Comparison of ENCODE assay signal across 8 cellular contexts in genomic region chr16:70428178-70428998, GRCh38. TPM values are rescaled to one million over a fixed set of nuclear protein-coding genes. Genes with fewer than 3 reads are reported as not detected.
A peak's percentile ranks its signal among the peaks of the same experiment; 100 is the strongest.
DNase-seq lines count a peak whose midpoint lies in the region; ATAC-seq and TF ChIP-seq lines count a peak whose summit lies in the region.

No MANE protein-coding gene starts in this region.

- H3K36me3 ChIP-seq in muscle layer of duodenum (ENCODE audit: control insufficient read depth in 1 of 2, insufficient read depth in 2 of 2, low read length in 2 of 2) (peaks cover 3 to 4% of the 10 kb centered on the region in 2 donors), testis (ENCODE audit: low read depth, missing control alignments) (no peaks in the 10 kb centered on the region)

- H3K4me1 ChIP-seq in muscle layer of duodenum (ENCODE audit: control insufficient read depth in 1 of 2, insufficient read depth in 2 of 2, low read length in 2 of 2) (peaks cover 38 to 54% of the 10 kb centered on the region in 2 donors), testis (peaks cover 55% of the 10 kb centered on the region)

- H3K27me3 Mint-ChIP-seq in activated CD4-positive, alpha-beta memory T cell treated with anti-CD3 and anti-CD28 coated beads for 36 hours, result no peaks in the 10 kb centered on the region

- peak overlapping the region; percentile 85 for H3K27ac ChIP-seq in muscle layer of duodenum (ENCODE audit: low read length)
- peak overlapping the region; percentile 73 for H3K27ac ChIP-seq in testis

- DNase-seq in CMK (ENCODE audit: low read depth), result peak; percentile 99
- DNase-seq in NCI-H2196 (lab: John Stamatoyannopoulos, UW; ENCODE audit: unreplicated experiment), result peak; percentile 83
- DNase-seq in activated CD4-positive, alpha-beta memory T cell treated with anti-CD3 and anti-CD28 coated beads for 36 hours, result peak; percentile 88
- DNase-seq in testis, result peak; percentile 97
- no peak for DNase-seq in T-helper 9 cell

- H3K9me3 ChIP-seq in muscle layer of duodenum (ENCODE audit: control insufficient read depth in 1 of 2, low read length in 2 of 2) (no peaks in the 10 kb centered on the region), testis (no peaks in the 10 kb centered on the region)

- H3K27ac Mint-ChIP-seq in activated CD4-positive, alpha-beta memory T cell treated with anti-CD3 and anti-CD28 coated beads for 36 hours, result peak overlapping the region; percentile 75

- H3K4me3 ChIP-seq in muscle layer of duodenum (ENCODE audit: low read depth in 1 of 2, low read length in 2 of 2) (peak overlapping the region; percentile 2 to 19), testis (no peak overlapping the region)

- no peaks in the 10 kb centered on the region for H3K27me3 ChIP-seq in muscle layer of duodenum (ENCODE audit: low read depth, low read length)
- no peaks in the 10 kb centered on the region for H3K27me3 ChIP-seq in testis

- POLR2A ChIA-PET in activated CD4-positive, alpha-beta memory T cell treated with anti-CD3 and anti-CD28 coated beads for 36 hours (lab: Charles Lee), result interaction anchor here (0.7 to 1.1 kb wide), 2 partner anchors 10 to 12 kb away, joined by 3 read pairs; partner anchors contain the start of gene ST3GAL2

- 24 to 30% methylated on average over 8 to 9 of the region's 9 CpGs for WGBS in testis, 2 donors

- TF ChIP-seq POLR2A in testis (IDR thresholded peaks at IDR 0.05), result no peak

- H3K36me3 Mint-ChIP-seq in activated CD4-positive, alpha-beta memory T cell treated with anti-CD3 and anti-CD28 coated beads for 36 hours, result peaks cover 2% of the 10 kb centered on the region

- no peaks in the 10 kb centered on the region for H3K9me3 Mint-ChIP-seq in activated CD4-positive, alpha-beta memory T cell treated with anti-CD3 and anti-CD28 coated beads for 36 hours

- H3K4me1 Mint-ChIP-seq in activated CD4-positive, alpha-beta memory T cell treated with anti-CD3 and anti-CD28 coated beads for 36 hours (ENCODE audit: low read depth), result peaks cover 57% of the 10 kb centered on the region

- ATAC-seq in GM21529 (IDR thresholded peaks at IDR 0.05; ENCODE audit: unreplicated experiment) (peak; percentile 21), esophagus mucosa (peak; percentile 35)

- intact Hi-C loops in activated CD4-positive, alpha-beta memory T cell treated with anti-CD3 and anti-CD28 coated beads for 36 hours (cut with micrococcal nuclease), result loop anchor here (1.0 to 2.0 kb wide), 2 partner anchors 26 to 48 kb away; partner anchors contain the start of gene FCSK
- intact Hi-C loops in testis (cut with DNase I; ENCODE audit: low total_unique reads), result no loop called here

- CTCF ChIA-PET in activated CD4-positive, alpha-beta memory T cell treated with anti-CD3 and anti-CD28 coated beads for 36 hours (lab: Charles Lee), result no interaction called here

- H3K4me3 Mint-ChIP-seq in activated CD4-positive, alpha-beta memory T cell treated with anti-CD3 and anti-CD28 coated beads for 36 hours, result peak overlapping the region; percentile 13

- TF ChIP-seq CTCF in testis (IDR thresholded peaks at IDR 0.05), result no peak

RNA-seq across cellular contexts. Expression of gene ST3GAL2, which starts 10.5 kb away (rescaled TPM):
- 10 to 100 TPM; 16.7 to 17.3 TPM for total RNA-seq in activated CD4-positive, alpha-beta memory T cell treated with anti-CD3 and anti-CD28 coated beads for 36 hours
- 1.7 TPM for total RNA-seq in esophagus mucosa
- 10 to 100 TPM; 32.5 to 46.2 TPM for total RNA-seq in testis
- polyA plus RNA-seq in testis (ENCODE audit: insufficient read depth, low read depth, low replicate concordance), result 20.2 TPM

RNA-seq across cellular contexts. Expression of gene FCSK, which starts 26.0 kb away (rescaled TPM):
- 10 to 100 TPM; 13.1 to 14.0 TPM for total RNA-seq in activated CD4-positive, alpha-beta memory T cell treated with anti-CD3 and anti-CD28 coated beads for 36 hours
- total RNA-seq in esophagus mucosa, result 10.0 TPM
- 10 to 100 TPM; 26.4 to 36.3 TPM for total RNA-seq in testis
- 12.4 TPM for polyA plus RNA-seq in testis (ENCODE audit: insufficient read depth, low read depth, low replicate concordance)

Comparison
In these comparisons a context has a peak if more than half of its experiments do, and no peak if none do; other contexts are left out.
1. H3K4me3 ChIP-seq: peak in muscle layer of duodenum (2 of 2); none in testis (0 of 2).